ENCODE assay signal across 11 cellular contexts in genomic region chr6:137872071-137872470, GRCh38. TPM values are rescaled to one million over a fixed set of nuclear protein-coding genes. Genes with fewer than 3 reads are reported as not detected.
DNase-seq lines count a peak whose midpoint lies in the region; ATAC-seq and TF ChIP-seq lines count a peak whose summit lies in the region.
"Had no signal": no experiment of that assay in that cellular context is flagged by ENCODE, and none has a peak within 500 bp of the region (broad histone marks: within the 10 kb centered on the region; RNA-seq: fewer than 3 reads in every experiment).

No MANE protein-coding gene starts in this region.

- peaks cover 47 to 98% (median 52%) of the 10 kb centered on the region in 3 donors for H3K36me3 Mint-ChIP-seq in CD8-positive, alpha-beta memory T cell

- no peak overlapping the region for H2AFZ ChIP-seq in Loucy (ENCODE audit: low read length)

- no peaks in the 10 kb centered on the region for H3K9me2 ChIP-seq in Loucy (replicated peaks; ENCODE audit: low read depth, low read length)

- H3K4me1 Mint-ChIP-seq in CD8-positive, alpha-beta memory T cell: peaks cover 54 to 85% (median 76%) of the 10 kb centered on the region in 3 donors

- no peak overlapping the region for H3K27ac ChIP-seq in CD8-positive, alpha-beta memory T cell (ENCODE audit: low read depth, low read length)
- H3K27ac ChIP-seq in effector memory CD4-positive, alpha-beta T cell (ENCODE audit: insufficient read depth, low read length, poor library complexity, severe bottlenecking): peak overlapping the region; percentile 99
- peak overlapping the region in 1 of 2 donors; percentile 28 for H3K27ac ChIP-seq in ovary

- POLR2A ChIA-PET in CD8-positive, alpha-beta memory T cell (lab: Charles Lee): interaction anchor here (0.6 to 0.8 kb wide), 2 partner anchors 9 to 68 kb away, joined by 3 to 4 read pairs; no protein-coding TSS in a partner anchor

- H4K20me1 ChIP-seq in Loucy (ENCODE audit: insufficient read depth, low read length, poor library complexity, severe bottlenecking): peaks cover 50% of the 10 kb centered on the region

- peak overlapping the region; percentile 86 for H3K4me2 ChIP-seq in Loucy (ENCODE audit: low read depth, low read length, poor library complexity, severe bottlenecking)

- peak overlapping the region; percentile 90 for H3K9ac ChIP-seq in Loucy (ENCODE audit: low read depth, low read length, poor library complexity, severe bottlenecking)

- intact Hi-C loops in ovary (cut with DNase I): loop anchor here in 2 of 4 donors (5.0 to 10.0 kb wide), 2 partner anchors 73 to 165 kb away; no protein-coding TSS in a partner anchor

- H3K79me2 ChIP-seq in Loucy (ENCODE audit: insufficient read depth, low read length): peaks cover 95% of the 10 kb centered on the region

- peaks cover 46% of the 10 kb centered on the region for H3K36me3 ChIP-seq in CD8-positive, alpha-beta memory T cell (ENCODE audit: insufficient read depth, low read length)
- H3K36me3 ChIP-seq in Loucy (ENCODE audit: insufficient read depth, low read length) (peaks cover 49% of the 10 kb centered on the region), ovary (no peaks in the 10 kb centered on the region)
- H3K36me3 ChIP-seq in effector memory CD4-positive, alpha-beta T cell (ENCODE audit: control insufficient read depth, insufficient read depth, low read length): peaks cover 84% of the 10 kb centered on the region

- no peaks in the 10 kb centered on the region for H3F3A ChIP-seq in Loucy (ENCODE audit: low read depth)

- peaks cover 0 to 5% (median 0%) of the 10 kb centered on the region in 5 donors for H3K9me3 Mint-ChIP-seq in CD8-positive, alpha-beta memory T cell

- H3K27me3 ChIP-seq in CD8-positive, alpha-beta memory T cell (ENCODE audit: insufficient read depth, low read length, poor library complexity, severe bottlenecking): no peaks in the 10 kb centered on the region
- H3K27me3 ChIP-seq in Loucy (ENCODE audit: insufficient read depth, low read length, poor library complexity, severe bottlenecking) (no peaks in the 10 kb centered on the region), ovary (no peaks in the 10 kb centered on the region)
- no peaks in the 10 kb centered on the region for H3K27me3 ChIP-seq in effector memory CD4-positive, alpha-beta T cell (replicated peaks; ENCODE audit: control insufficient read depth, insufficient read depth, low read length, poor library complexity, severe bottlenecking)
- H3K27me3 ChIP-seq: testis had no signal

- TF ChIP-seq CTCF in Loucy (conservative IDR thresholded peaks at IDR 0.05; ENCODE audit: low read length): no peak
- no peak for TF ChIP-seq CTCF in ovary (IDR thresholded peaks at IDR 0.05)

- CTCF ChIA-PET in CD8-positive, alpha-beta memory T cell (lab: Charles Lee): interaction anchor here (1.0 to 7.3 kb wide), 8 partner anchors 7 to 162 kb away, joined by 3 to 85 read pairs (median 10); no protein-coding TSS in a partner anchor

- peak overlapping the region; percentile 93 to 99 (median 94) for H3K4me3 Mint-ChIP-seq in CD8-positive, alpha-beta memory T cell

- H3K27me3 Mint-ChIP-seq in CD8-positive, alpha-beta memory T cell: peaks cover 0 to 11% of the 10 kb centered on the region in 2 donors

- peaks cover 58% of the 10 kb centered on the region for H3K4me1 ChIP-seq in CD8-positive, alpha-beta memory T cell (ENCODE audit: insufficient read depth, low read length)
- H3K4me1 ChIP-seq in Loucy (ENCODE audit: insufficient read depth, low read length, poor library complexity, severe bottlenecking) (peaks cover 65% of the 10 kb centered on the region), ovary (ENCODE audit: insufficient read depth) (peaks cover 10% of the 10 kb centered on the region)
- H3K4me1 ChIP-seq in effector memory CD4-positive, alpha-beta T cell (ENCODE audit: control insufficient read depth, insufficient read depth, low read length, poor library complexity, severe bottlenecking): peaks cover 17% of the 10 kb centered on the region

- peak in 1 of 5 donors; percentile 30 for DNase-seq in CD8-positive, alpha-beta memory T cell
- no peak for DNase-seq in effector memory CD4-positive, alpha-beta T cell
- DNase-seq in ovary (no peak), DMS53 treated with DMSO at 0.1 percent for 48 hours (lab: John Stamatoyannopoulos, UW; ENCODE audit: unreplicated experiment) (no peak), UCSD-AML1 (lab: John Stamatoyannopoulos, UW; ENCODE audit: unreplicated experiment) (no peak)
- DNase-seq: H7, testis had no signal

- H3K9me3 ChIP-seq in CD8-positive, alpha-beta memory T cell (ENCODE audit: low read length): no peaks in the 10 kb centered on the region
- no peaks in the 10 kb centered on the region for H3K9me3 ChIP-seq in Loucy (ENCODE audit: insufficient read depth, low read depth, low read length)
- H3K9me3 ChIP-seq in effector memory CD4-positive, alpha-beta T cell (ENCODE audit: control insufficient read depth, low read length): no peaks in the 10 kb centered on the region
- no peaks in the 10 kb centered on the region for H3K9me3 ChIP-seq in ovary
- H3K9me3 ChIP-seq: testis had no signal

- TF ChIP-seq POLR2A in ovary (IDR thresholded peaks at IDR 0.05): no peak

- peak overlapping the region; percentile 5 to 99 (median 96) for H3K27ac Mint-ChIP-seq in CD8-positive, alpha-beta memory T cell

- TF ChIP-seq EP300 in ovary (IDR thresholded peaks at IDR 0.05): no peak

- H3K4me3 ChIP-seq in CD8-positive, alpha-beta memory T cell (ENCODE audit: low read length): peak overlapping the region; percentile 98
- H3K4me3 ChIP-seq in Loucy (ENCODE audit: low read length, poor library complexity, severe bottlenecking) (peak overlapping the region; percentile 79), ovary (peak overlapping the region; percentile 93)
- peak overlapping the region; percentile 97 for H3K4me3 ChIP-seq in effector memory CD4-positive, alpha-beta T cell (ENCODE audit: insufficient read depth, low read depth, low read length, poor library complexity, severe bottlenecking)
- H3K4me3 ChIP-seq: K562, testis had no signal

- ATAC-seq in HG03175 (IDR thresholded peaks at IDR 0.05; ENCODE audit: unreplicated experiment) (no peak), HG03378 (IDR thresholded peaks at IDR 0.05; ENCODE audit: unreplicated experiment) (no peak)
- ATAC-seq: K562 had no signal

RNA-seq across cellular contexts. Expression of gene TNFAIP3, which starts 5.0 kb away (rescaled TPM):
- 100 to 1,000 TPM; 267 to 298 TPM for total RNA-seq in CD8-positive, alpha-beta memory T cell
- polyA plus RNA-seq in CD8-positive, alpha-beta memory T cell: 127 TPM
- 100 to 1,000 TPM in 3 of 7 donors, 10 to 100 TPM in 4; 57.3 to 206 (median 99.5) TPM for total RNA-seq in ovary
- polyA plus RNA-seq in ovary: 10 to 100 TPM; 35.4 to 58.0 TPM
